Comparison of ENCODE assay signal across 8 cellular contexts in the genomic region with DNA sequence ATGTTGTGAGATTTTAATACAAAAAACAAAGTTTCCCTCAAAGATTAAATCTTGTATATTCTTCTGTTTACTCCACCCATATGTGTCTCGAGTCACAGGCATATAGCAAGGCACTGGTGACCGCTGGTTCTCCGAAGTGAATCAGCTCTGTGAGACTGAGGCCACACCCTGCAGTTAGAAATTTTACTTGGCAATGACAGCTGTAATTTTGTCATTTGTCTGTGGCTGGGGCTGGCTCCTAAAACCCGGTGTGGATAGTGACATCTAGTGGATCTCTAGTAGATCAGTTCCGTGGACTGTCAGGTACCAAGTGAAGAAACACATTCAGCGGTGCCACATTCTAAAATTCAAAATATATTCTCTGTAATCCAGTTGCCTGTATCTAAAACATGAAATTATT.
DNase-seq lines count a peak whose midpoint lies in the region; ATAC-seq and TF ChIP-seq lines count a peak whose summit lies in the region.

No MANE protein-coding gene starts in this region.

- H3K27ac ChIP-seq in VCaP (peak overlapping the region; percentile 44), right lobe of liver (peak overlapping the region in 2 of 3 donors; percentile 12 to 43)

- H3K4me3 ChIP-seq in choroid plexus epithelial cell (ENCODE audit: low read depth, low read length), result no peak overlapping the region
- no peak overlapping the region for H3K4me3 ChIP-seq in right lobe of liver

- WGBS in right lobe of liver (ENCODE audit: insufficient coverage, low coverage, low lambda C conversion rate, missing lambda C conversion rate), result 7% methylated on average over 6 of the region's 6 CpGs

- H3K4me1 ChIP-seq in right lobe of liver, result peaks cover 0 to 16% (median 2%) of the 10 kb centered on the region in 4 donors

- no peaks in the 10 kb centered on the region for H3K27me3 ChIP-seq in right lobe of liver

- H3K9me3 ChIP-seq in right lobe of liver, result no peaks in the 10 kb centered on the region

- TF ChIP-seq POLR2A in right lobe of liver (IDR thresholded peaks at IDR 0.05), result peak; percentile 2

- DNase-seq in GM04503 (ENCODE audit: low read depth) (peak; percentile 60), NCI-H2171 treated with DMSO at 0.1 percent for 48 hours (lab: John Stamatoyannopoulos, UW) (peak; percentile 77), choroid plexus epithelial cell (ENCODE audit: low read depth) (peak; percentile 70), right lobe of liver (peak in 2 of 3 donors; percentile 60 to 67)
- peak; percentile 41 for DNase-seq in stimulated activated naive CD4-positive, alpha-beta T cell treated with Interleukin-2 at 50 U/mL for 16 hours (lab: John Stamatoyannopoulos, UW)

- intact Hi-C loops in right lobe of liver (cut with DNase I), result loop anchor here in 1 of 2 donors (10.0 kb wide), 1 partner anchor 167 kb away; no protein-coding TSS in a partner anchor

- H3K36me3 ChIP-seq in right lobe of liver, result no peaks in the 10 kb centered on the region

- TF ChIP-seq CTCF in VCaP (conservative IDR thresholded peaks at IDR 0.05) (peak; percentile 81), choroid plexus epithelial cell (conservative IDR thresholded peaks at IDR 0.05; ENCODE audit: low read depth, low read length) (peak; percentile 76), right lobe of liver (IDR thresholded peaks at IDR 0.05) (peak; percentile 70 to 76 (median 72))

- ATAC-seq in HG02798 (IDR thresholded peaks at IDR 0.05; ENCODE audit: poor library complexity, unreplicated experiment), result peak; percentile 76
- ATAC-seq in right lobe of liver, result peak; percentile 96 to 99 (median 98)
- ATAC-seq in GM21381 (IDR thresholded peaks at IDR 0.05; ENCODE audit: unreplicated experiment), result no peak
